Comparison of ENCODE assay signal across 7 cellular contexts in the genomic region with DNA sequence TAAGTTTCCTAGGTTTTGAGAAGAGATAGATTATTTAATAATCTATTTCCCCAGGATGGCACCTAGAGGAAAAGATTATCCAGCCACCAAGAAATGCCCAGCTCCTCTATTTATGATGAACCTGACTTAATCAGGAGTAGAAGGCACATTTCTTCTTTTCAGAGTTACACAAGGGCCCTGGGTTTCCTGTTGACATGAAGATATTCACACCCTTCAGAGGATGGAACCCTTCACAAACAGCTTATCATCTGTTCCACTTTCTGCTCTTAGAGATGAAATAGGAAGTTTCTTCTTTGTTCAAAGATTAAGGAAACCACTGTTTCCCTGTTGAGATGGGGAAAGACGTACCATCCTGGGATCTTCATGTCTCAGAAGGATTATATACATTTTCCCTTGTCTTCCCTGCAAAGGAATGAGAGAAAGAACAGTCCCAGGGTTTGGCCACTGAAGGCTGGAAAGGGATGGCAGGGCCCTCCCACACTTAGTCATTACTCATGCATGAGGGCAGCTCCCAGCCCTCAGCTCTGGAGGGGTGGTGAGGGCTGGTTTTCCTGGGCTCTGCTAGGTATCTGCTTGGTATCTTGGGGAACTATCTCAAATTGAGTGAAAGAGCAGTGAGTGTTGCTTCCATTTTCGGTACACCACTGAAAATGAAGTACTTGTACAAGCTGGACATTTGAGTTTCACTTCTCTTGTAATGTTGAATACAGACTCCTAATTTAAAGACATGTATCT.
DNase-seq lines count a peak whose midpoint lies in the region; ATAC-seq and TF ChIP-seq lines count a peak whose summit lies in the region.

No MANE protein-coding gene starts in this region.

- H3K36me3 ChIP-seq in SK-N-SH (replicated peaks in 1 of 2; ENCODE audit: control insufficient read depth in 1 of 2, insufficient read depth in 2 of 2, low read length in 1 of 2), result no peaks in the 10 kb centered on the region
- no peaks in the 10 kb centered on the region for H3K36me3 ChIP-seq in naive thymus-derived CD4-positive, alpha-beta T cell (ENCODE audit: control insufficient read depth in 2 of 3, insufficient read depth in 3 of 3, low read length in 3 of 3)

- ATAC-seq in GM19043 (IDR thresholded peaks at IDR 0.05; ENCODE audit: low read depth, unreplicated experiment) (peak; percentile 73), HG02973 (IDR thresholded peaks at IDR 0.05; ENCODE audit: unreplicated experiment) (peak; percentile 81), left lobe of liver (no peak)
- peak; percentile 64 for ATAC-seq in naive thymus-derived CD4-positive, alpha-beta T cell

- TF ChIP-seq CTCF in SK-N-SH (IDR thresholded peaks at IDR 0.05), result no peak

- WGBS in SK-N-SH (ENCODE audit: low lambda C conversion rate), result 58% methylated on average over 2 of the region's 2 CpGs

- CTCF ChIA-PET in SK-N-SH (lab: Yijun Ruan, JAX), result interaction anchor here (0.8 to 1.4 kb wide), 3 partner anchors 15 to 306 kb away, joined by 3 to 5 read pairs (median 4); no protein-coding TSS in a partner anchor
- CTCF ChIA-PET in naive thymus-derived CD4-positive, alpha-beta T cell (lab: Charles Lee), result no interaction called here

- H3K9ac ChIP-seq in SK-N-SH, result no peak overlapping the region

- DNase-seq in SK-N-SH (peak; percentile 7), COLO668 (lab: John Stamatoyannopoulos, UW; ENCODE audit: unreplicated experiment) (no peak), cardiac septum (ENCODE audit: low spot score) (no peak), left lobe of liver (ENCODE audit: low spot score) (no peak)
- DNase-seq in naive thymus-derived CD4-positive, alpha-beta T cell, result no peak

- no peaks in the 10 kb centered on the region for H3K4me1 ChIP-seq in SK-N-SH (ENCODE audit: control insufficient read depth in 1 of 2, insufficient read depth in 2 of 2, low read depth in 1 of 2, low read length in 1 of 2)
- H3K4me1 ChIP-seq in naive thymus-derived CD4-positive, alpha-beta T cell (ENCODE audit: control insufficient read depth in 2 of 2, insufficient read depth in 2 of 2, low read length in 2 of 2), result no peaks in the 10 kb centered on the region

- H3K4me1 Mint-ChIP-seq in naive thymus-derived CD4-positive, alpha-beta T cell, result peaks cover 0 to 8% (median 4%) of the 10 kb centered on the region in 7 donors

- TF ChIP-seq EP300 in SK-N-SH (IDR thresholded peaks at IDR 0.05; ENCODE audit: borderline replicate concordance in 1 of 2, low read depth in 1 of 2, low read length in 1 of 2), result no peak

- H3K9me2 ChIP-seq in SK-N-SH, result no peaks in the 10 kb centered on the region

- H3K4me3 Mint-ChIP-seq in naive thymus-derived CD4-positive, alpha-beta T cell, result no peak overlapping the region

- H4K20me1 ChIP-seq in SK-N-SH (ENCODE audit: insufficient read depth), result no peaks in the 10 kb centered on the region

- no peak for TF ChIP-seq RAD21 in SK-N-SH (IDR thresholded peaks at IDR 0.05; ENCODE audit: low read length)

- H3K9me3 ChIP-seq in SK-N-SH, result no peaks in the 10 kb centered on the region
- no peaks in the 10 kb centered on the region for H3K9me3 ChIP-seq in naive thymus-derived CD4-positive, alpha-beta T cell (ENCODE audit: control insufficient read depth in 2 of 3, low read length in 3 of 3)

- no peaks in the 10 kb centered on the region for H3K27me3 ChIP-seq in SK-N-SH (ENCODE audit: insufficient read depth)
- no peaks in the 10 kb centered on the region for H3K27me3 ChIP-seq in naive thymus-derived CD4-positive, alpha-beta T cell (ENCODE audit: control insufficient read depth in 2 of 2, insufficient read depth in 2 of 2, low read length in 2 of 2)

- H3K4me3 ChIP-seq in SK-N-SH (ENCODE audit: low read depth in 2 of 2, low read length in 1 of 2), result no peak overlapping the region
- H3K4me3 ChIP-seq in naive thymus-derived CD4-positive, alpha-beta T cell (ENCODE audit: low read length), result no peak overlapping the region

- H3K27ac ChIP-seq in SK-N-SH (ENCODE audit: low read depth in 2 of 2, low read length in 1 of 2), result no peak overlapping the region
- no peak overlapping the region for H3K27ac ChIP-seq in naive thymus-derived CD4-positive, alpha-beta T cell (ENCODE audit: low read depth, low read length)

- no peaks in the 10 kb centered on the region for H3K79me2 ChIP-seq in SK-N-SH (ENCODE audit: insufficient read depth)

- POLR2A ChIA-PET in SK-N-SH (lab: Yijun Ruan, JAX), result no interaction called here
- POLR2A ChIA-PET in naive thymus-derived CD4-positive, alpha-beta T cell (lab: Charles Lee), result no interaction called here

- no peaks in the 10 kb centered on the region for H3F3A ChIP-seq in SK-N-SH (replicated peaks; ENCODE audit: insufficient read depth)

- H3K36me3 Mint-ChIP-seq in naive thymus-derived CD4-positive, alpha-beta T cell, result no peaks in the 10 kb centered on the region

- H3K4me2 ChIP-seq in SK-N-SH, result no peak overlapping the region

- intact Hi-C loops in naive thymus-derived CD4-positive, alpha-beta T cell (cut with micrococcal nuclease), result no loop called here
- intact Hi-C loops in cardiac septum (cut with DNase I), result no loop called here

- H3K27ac Mint-ChIP-seq in naive thymus-derived CD4-positive, alpha-beta T cell, result no peak overlapping the region

- no peaks in the 10 kb centered on the region for H3K27me3 Mint-ChIP-seq in naive thymus-derived CD4-positive, alpha-beta T cell

- H3K9me3 Mint-ChIP-seq in naive thymus-derived CD4-positive, alpha-beta T cell, result peaks cover 0 to 3% (median 0%) of the 10 kb centered on the region in 11 donors

- peak overlapping the region; percentile 48 for H2AFZ ChIP-seq in SK-N-SH (ENCODE audit: low read depth)

TF ChIP-seq in SK-N-SH, 30 proteins besides CTCF, POLR2A, EP300 and RAD21:
- TF ChIP-seq FOSL2 (IDR thresholded peaks at IDR 0.05; ENCODE audit: borderline replicate concordance, low read depth) (peak; percentile 26; the same call in 1 of the 2 replicates), EZH2phosphoT487 (IDR thresholded peaks at IDR 0.05; ENCODE audit: borderline replicate concordance, low read depth) (no peak), GATA2 (CRISPR knock-in tag; IDR thresholded peaks at IDR 0.05) (no peak), ELF1 (IDR thresholded peaks at IDR 0.05) (no peak), NFIC (IDR thresholded peaks at IDR 0.05; ENCODE audit: borderline replicate concordance) (no peak), TAF1 (IDR thresholded peaks at IDR 0.05; ENCODE audit: borderline replicate concordance, low read depth, low read length) (no peak)
- TF ChIP-seq, protein P1, sequence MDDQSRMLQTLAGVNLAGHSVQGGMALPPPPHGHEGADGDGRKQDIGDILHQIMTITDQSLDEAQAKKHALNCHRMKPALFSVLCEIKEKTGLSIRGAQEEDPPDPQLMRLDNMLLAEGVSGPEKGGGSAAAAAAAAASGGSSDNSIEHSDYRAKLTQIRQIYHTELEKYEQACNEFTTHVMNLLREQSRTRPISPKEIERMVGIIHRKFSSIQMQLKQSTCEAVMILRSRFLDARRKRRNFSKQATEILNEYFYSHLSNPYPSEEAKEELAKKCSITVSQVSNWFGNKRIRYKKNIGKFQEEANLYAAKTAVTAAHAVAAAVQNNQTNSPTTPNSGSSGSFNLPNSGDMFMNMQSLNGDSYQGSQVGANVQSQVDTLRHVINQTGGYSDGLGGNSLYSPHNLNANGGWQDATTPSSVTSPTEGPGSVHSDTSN (IDR thresholded peaks at IDR 0.05), result peak; percentile 18; the same call in 1 of the 2 replicates
- TF ChIP-seq, protein P2, sequence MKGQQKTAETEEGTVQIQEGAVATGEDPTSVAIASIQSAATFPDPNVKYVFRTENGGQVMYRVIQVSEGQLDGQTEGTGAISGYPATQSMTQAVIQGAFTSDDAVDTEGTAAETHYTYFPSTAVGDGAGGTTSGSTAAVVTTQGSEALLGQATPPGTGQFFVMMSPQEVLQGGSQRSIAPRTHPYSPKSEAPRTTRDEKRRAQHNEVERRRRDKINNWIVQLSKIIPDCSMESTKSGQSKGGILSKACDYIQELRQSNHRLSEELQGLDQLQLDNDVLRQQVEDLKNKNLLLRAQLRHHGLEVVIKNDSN (IDR thresholded peaks at IDR 0.05; ENCODE audit: borderline replicate concordance, low read depth), result no peak
